In genomic region chr1:156062189-156062588, GRCh38 we compare ENCODE assay signal across 2 cellular contexts.
TF ChIP-seq lines count a peak whose summit lies in the region.

No MANE protein-coding gene starts in this region.

TF ChIP-seq in SK-N-SH treated with all-trans-retinoic acid at 6 μM for 48 hours, 23 proteins besides CTCF, POLR2A, EP300 and RAD21 (continued from another document):
- TF ChIP-seq, protein P1, sequence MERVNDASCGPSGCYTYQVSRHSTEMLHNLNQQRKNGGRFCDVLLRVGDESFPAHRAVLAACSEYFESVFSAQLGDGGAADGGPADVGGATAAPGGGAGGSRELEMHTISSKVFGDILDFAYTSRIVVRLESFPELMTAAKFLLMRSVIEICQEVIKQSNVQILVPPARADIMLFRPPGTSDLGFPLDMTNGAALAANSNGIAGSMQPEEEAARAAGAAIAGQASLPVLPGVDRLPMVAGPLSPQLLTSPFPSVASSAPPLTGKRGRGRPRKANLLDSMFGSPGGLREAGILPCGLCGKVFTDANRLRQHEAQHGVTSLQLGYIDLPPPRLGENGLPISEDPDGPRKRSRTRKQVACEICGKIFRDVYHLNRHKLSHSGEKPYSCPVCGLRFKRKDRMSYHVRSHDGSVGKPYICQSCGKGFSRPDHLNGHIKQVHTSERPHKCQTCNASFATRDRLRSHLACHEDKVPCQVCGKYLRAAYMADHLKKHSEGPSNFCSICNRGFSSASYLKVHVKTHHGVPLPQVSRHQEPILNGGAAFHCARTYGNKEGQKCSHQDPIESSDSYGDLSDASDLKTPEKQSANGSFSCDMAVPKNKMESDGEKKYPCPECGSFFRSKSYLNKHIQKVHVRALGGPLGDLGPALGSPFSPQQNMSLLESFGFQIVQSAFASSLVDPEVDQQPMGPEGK (CRISPR knock-in tag; IDR thresholded peaks at IDR 0.05; ENCODE audit: borderline replicate concordance), result no peak
- TF ChIP-seq, protein P2, sequence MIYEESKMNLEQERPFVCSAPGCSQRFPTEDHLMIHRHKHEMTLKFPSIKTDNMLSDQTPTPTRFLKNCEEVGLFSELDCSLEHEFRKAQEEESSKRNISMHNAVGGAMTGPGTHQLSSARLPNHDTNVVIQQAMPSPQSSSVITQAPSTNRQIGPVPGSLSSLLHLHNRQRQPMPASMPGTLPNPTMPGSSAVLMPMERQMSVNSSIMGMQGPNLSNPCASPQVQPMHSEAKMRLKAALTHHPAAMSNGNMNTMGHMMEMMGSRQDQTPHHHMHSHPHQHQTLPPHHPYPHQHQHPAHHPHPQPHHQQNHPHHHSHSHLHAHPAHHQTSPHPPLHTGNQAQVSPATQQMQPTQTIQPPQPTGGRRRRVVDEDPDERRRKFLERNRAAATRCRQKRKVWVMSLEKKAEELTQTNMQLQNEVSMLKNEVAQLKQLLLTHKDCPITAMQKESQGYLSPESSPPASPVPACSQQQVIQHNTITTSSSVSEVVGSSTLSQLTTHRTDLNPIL (CRISPR knock-in tag; IDR thresholded peaks at IDR 0.05; ENCODE audit: low read depth), result no peak
- no peak for TF ChIP-seq ZNF565 (CRISPR knock-in tag; conservative IDR thresholded peaks at IDR 0.05; ENCODE audit: low read depth)

TF ChIP-seq in SK-N-SH, 30 proteins besides CTCF, POLR2A, EP300 and RAD21:
- no peak for TF ChIP-seq ZBTB33 (IDR thresholded peaks at IDR 0.05; ENCODE audit: borderline replicate concordance, low read depth)
- TF ChIP-seq JUND (IDR thresholded peaks at IDR 0.05), result no peak
- TF ChIP-seq USF2 (IDR thresholded peaks at IDR 0.05; ENCODE audit: borderline replicate concordance, low read depth, low read length), result no peak
- no peak for TF ChIP-seq PBX3 (IDR thresholded peaks at IDR 0.05)
- no peak for TF ChIP-seq GATA2 (CRISPR knock-in tag; IDR thresholded peaks at IDR 0.05)
- no peak for TF ChIP-seq FOXJ3 (CRISPR knock-in tag; IDR thresholded peaks at IDR 0.05)
- TF ChIP-seq ELF1 (IDR thresholded peaks at IDR 0.05), result no peak
- TF ChIP-seq REST (IDR thresholded peaks at IDR 0.05; ENCODE audit: low read depth, low read length), result no peak
- no peak for TF ChIP-seq GABPA (IDR thresholded peaks at IDR 0.05; ENCODE audit: low read depth)
- TF ChIP-seq SMC3 (IDR thresholded peaks at IDR 0.05; ENCODE audit: low read depth, low read length), result no peak
- no peak for TF ChIP-seq CHD2 (IDR thresholded peaks at IDR 0.05; ENCODE audit: low read length, partially characterized antibody)
